In the genomic region with DNA sequence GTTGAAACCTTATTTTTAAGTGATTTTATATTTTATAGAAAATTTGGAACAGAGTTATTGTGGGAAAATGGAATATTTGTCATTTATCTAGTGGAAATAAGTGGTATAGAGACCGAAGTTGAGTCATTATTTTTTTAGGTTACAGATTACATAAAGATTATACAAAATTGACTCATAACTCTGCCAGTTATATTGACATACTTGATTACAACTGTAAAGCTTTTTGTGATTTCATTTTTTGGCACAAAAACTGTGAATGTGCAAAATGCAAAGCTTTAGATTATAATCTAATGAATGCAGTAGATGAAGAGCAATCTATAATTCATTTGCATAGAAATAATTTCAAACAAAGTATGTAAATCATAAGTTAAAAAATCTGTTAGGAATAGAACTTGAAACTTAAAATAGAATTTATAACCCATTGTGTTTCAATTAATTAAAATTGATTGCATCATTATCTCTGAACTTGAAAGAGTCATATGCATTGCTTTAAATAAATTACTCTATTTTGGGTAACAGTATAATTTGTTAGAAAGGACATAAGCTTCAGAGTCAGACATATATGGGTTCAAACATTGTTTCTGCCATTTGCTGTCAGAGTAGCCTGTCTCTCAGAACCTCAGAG, we compare ENCODE assay signal across 1 cellular context.
TF ChIP-seq lines count a peak whose summit lies in the region.

No MANE protein-coding gene starts in this region.

TF ChIP-seq in K562, 482 proteins besides CTCF, POLR2A, EP300 and RAD21 (continued from another document):
- TF ChIP-seq, protein P1, sequence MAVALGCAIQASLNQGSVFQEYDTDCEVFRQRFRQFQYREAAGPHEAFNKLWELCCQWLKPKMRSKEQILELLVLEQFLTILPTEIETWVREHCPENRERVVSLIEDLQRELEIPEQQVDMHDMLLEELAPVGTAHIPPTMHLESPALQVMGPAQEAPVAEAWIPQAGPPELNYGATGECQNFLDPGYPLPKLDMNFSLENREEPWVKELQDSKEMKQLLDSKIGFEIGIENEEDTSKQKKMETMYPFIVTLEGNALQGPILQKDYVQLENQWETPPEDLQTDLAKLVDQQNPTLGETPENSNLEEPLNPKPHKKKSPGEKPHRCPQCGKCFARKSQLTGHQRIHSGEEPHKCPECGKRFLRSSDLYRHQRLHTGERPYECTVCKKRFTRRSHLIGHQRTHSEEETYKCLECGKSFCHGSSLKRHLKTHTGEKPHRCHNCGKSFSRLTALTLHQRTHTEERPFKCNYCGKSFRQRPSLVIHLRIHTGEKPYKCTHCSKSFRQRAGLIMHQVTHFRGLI (CRISPR knock-in tag; IDR thresholded peaks at IDR 0.05) = no peak
- TF ChIP-seq ZNF165 (CRISPR knock-in tag; IDR thresholded peaks at IDR 0.05; ENCODE audit: borderline replicate concordance) (no peak), FOXJ2 (tag; IDR thresholded peaks at IDR 0.05) (no peak), FOXK2 (conservative IDR thresholded peaks at IDR 0.05 in 1 of 2, IDR thresholded peaks at IDR 0.05 in 1 of 2; ENCODE audit: low read depth in 2 of 2) (no peak), PML (IDR thresholded peaks at IDR 0.05; ENCODE audit: low read length) (no peak), RFX5 (IDR thresholded peaks at IDR 0.05; ENCODE audit: low read depth, low read length) (no peak), BMI1 (IDR thresholded peaks at IDR 0.05; ENCODE audit: low read length) (no peak), ZFX (CRISPR knock-in tag; IDR thresholded peaks at IDR 0.05) (no peak), MAFF (IDR thresholded peaks at IDR 0.05; ENCODE audit: low read length) (no peak), YBX1 (IDR thresholded peaks at IDR 0.05) (no peak), CEBPG (CRISPR knock-in tag; IDR thresholded peaks at IDR 0.05) (no peak), CEBPG (tag; conservative IDR thresholded peaks at IDR 0.05 in 1 of 2, IDR thresholded peaks at IDR 0.05 in 1 of 2) (peak; percentile 54 to 63), PHB (CRISPR knock-in tag; IDR thresholded peaks at IDR 0.05) (no peak), RFX1 (IDR thresholded peaks at IDR 0.05) (no peak), CBX2 (IDR thresholded peaks at IDR 0.05; ENCODE audit: insufficient read depth, low read length, poor library complexity, severe bottlenecking) (no peak), ZSCAN32 (CRISPR knock-in tag; IDR thresholded peaks at IDR 0.05) (peak; percentile 79; the same call in 1 of the 2 replicates), ZEB2 (IDR thresholded peaks at IDR 0.05) (no peak), CEBPB (tag; IDR thresholded peaks at IDR 0.05) (peak; percentile 35), ZNF695 (CRISPR knock-in tag; IDR thresholded peaks at IDR 0.05) (no peak), XRCC4 (IDR thresholded peaks at IDR 0.05; ENCODE audit: extremely low read depth, insufficient read depth, insufficient read length) (no peak), ZNF75A (CRISPR knock-in tag; IDR thresholded peaks at IDR 0.05) (no peak), JUND (IDR thresholded peaks at IDR 0.05; ENCODE audit: borderline replicate concordance, low read depth, low read length) (no peak), JUND (tag; IDR thresholded peaks at IDR 0.05; ENCODE audit: borderline replicate concordance, low read depth, low read length) (no peak)
- TF ChIP-seq, protein P2, sequence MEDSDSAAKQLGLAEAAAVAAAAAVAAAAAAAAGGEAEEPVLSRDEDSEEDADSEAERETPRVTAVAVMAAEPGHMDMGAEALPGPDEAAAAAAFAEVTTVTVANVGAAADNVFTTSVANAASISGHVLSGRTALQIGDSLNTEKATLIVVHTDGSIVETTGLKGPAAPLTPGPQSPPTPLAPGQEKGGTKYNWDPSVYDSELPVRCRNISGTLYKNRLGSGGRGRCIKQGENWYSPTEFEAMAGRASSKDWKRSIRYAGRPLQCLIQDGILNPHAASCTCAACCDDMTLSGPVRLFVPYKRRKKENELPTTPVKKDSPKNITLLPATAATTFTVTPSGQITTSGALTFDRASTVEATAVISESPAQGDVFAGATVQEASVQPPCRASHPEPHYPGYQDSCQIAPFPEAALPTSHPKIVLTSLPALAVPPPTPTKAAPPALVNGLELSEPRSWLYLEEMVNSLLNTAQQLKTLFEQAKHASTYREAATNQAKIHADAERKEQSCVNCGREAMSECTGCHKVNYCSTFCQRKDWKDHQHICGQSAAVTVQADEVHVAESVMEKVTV (CRISPR knock-in tag; IDR thresholded peaks at IDR 0.05) = no peak
- TF ChIP-seq, protein P3, sequence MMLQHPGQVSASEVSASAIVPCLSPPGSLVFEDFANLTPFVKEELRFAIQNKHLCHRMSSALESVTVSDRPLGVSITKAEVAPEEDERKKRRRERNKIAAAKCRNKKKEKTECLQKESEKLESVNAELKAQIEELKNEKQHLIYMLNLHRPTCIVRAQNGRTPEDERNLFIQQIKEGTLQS (IDR thresholded peaks at IDR 0.05) = peak; percentile 41; the same call in 1 of the 2 replicates
- TF ChIP-seq, protein P3 (CRISPR knock-in tag; conservative IDR thresholded peaks at IDR 0.05) = no peak
- TF ChIP-seq, protein P4, sequence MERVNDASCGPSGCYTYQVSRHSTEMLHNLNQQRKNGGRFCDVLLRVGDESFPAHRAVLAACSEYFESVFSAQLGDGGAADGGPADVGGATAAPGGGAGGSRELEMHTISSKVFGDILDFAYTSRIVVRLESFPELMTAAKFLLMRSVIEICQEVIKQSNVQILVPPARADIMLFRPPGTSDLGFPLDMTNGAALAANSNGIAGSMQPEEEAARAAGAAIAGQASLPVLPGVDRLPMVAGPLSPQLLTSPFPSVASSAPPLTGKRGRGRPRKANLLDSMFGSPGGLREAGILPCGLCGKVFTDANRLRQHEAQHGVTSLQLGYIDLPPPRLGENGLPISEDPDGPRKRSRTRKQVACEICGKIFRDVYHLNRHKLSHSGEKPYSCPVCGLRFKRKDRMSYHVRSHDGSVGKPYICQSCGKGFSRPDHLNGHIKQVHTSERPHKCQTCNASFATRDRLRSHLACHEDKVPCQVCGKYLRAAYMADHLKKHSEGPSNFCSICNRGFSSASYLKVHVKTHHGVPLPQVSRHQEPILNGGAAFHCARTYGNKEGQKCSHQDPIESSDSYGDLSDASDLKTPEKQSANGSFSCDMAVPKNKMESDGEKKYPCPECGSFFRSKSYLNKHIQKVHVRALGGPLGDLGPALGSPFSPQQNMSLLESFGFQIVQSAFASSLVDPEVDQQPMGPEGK (CRISPR knock-in tag; IDR thresholded peaks at IDR 0.05; ENCODE audit: borderline replicate concordance) = no peak
- TF ChIP-seq, protein P5, sequence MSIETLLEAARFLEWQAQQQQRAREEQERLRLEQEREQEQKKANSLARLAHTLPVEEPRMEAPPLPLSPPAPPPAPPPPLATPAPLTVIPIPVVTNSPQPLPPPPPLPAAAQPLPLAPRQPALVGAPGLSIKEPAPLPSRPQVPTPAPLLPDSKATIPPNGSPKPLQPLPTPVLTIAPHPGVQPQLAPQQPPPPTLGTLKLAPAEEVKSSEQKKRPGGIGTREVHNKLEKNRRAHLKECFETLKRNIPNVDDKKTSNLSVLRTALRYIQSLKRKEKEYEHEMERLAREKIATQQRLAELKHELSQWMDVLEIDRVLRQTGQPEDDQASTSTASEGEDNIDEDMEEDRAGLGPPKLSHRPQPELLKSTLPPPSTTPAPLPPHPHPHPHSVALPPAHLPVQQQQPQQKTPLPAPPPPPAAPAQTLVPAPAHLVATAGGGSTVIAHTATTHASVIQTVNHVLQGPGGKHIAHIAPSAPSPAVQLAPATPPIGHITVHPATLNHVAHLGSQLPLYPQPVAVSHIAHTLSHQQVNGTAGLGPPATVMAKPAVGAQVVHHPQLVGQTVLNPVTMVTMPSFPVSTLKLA (conservative IDR thresholded peaks at IDR 0.05) = no peak
